Comparison of ENCODE assay signal across 8 cellular contexts in the genomic region with DNA sequence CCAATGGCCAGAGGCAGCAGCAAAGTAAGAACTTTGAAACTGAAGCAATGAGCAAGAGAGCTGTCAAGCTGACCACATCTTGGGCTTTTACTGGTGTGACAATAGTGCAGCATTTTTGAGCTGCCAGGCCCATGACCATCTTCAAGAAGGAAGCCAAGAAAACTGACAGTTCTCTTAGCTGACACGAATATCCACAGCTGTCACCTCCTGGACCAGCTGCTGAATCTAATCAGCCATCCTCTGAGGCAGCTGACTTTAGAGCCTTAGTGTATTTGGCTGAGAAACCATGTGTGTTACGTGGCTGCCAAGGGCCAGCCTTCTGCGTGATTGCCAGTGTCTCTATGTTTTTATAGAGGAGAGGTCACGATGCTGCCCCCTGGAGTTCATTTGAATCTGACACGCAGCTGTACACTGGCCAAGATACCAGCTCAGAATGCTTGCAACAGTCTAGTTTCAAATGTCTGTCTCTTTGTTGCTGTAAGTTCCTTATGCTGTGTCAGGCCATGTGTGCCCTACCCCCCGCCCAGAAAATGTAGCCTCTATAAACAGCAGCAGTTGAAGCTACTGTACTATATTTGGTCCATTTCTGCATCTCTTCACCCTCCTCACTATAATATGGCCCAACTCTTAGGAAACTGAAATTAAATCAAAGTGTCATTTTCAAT. TPM values are rescaled to one million over a fixed set of nuclear protein-coding genes. Genes with fewer than 3 reads are reported as not detected.
DNase-seq lines count a peak whose midpoint lies in the region; ATAC-seq and TF ChIP-seq lines count a peak whose summit lies in the region.

No MANE protein-coding gene starts in this region.

- H3K4me1 Mint-ChIP-seq in activated T-helper 17 cell treated with anti-CD3 and anti-CD28 coated beads, Interleukin-2, amount 50 U/mL, for 72 hours = no peaks in the 10 kb centered on the region
- peaks cover 5% of the 10 kb centered on the region for H3K4me1 Mint-ChIP-seq in glutamatergic neuron (ENCODE audit: low read depth, unreplicated experiment)

- no peak overlapping the region for H3K27ac ChIP-seq in effector memory CD4-positive, alpha-beta T cell (ENCODE audit: insufficient read depth, low read length, poor library complexity, severe bottlenecking)

- H3K4me1 ChIP-seq in effector memory CD4-positive, alpha-beta T cell (ENCODE audit: control insufficient read depth, insufficient read depth, low read length, poor library complexity, severe bottlenecking) = no peaks in the 10 kb centered on the region

- no peak overlapping the region for H3K4me3 ChIP-seq in effector memory CD4-positive, alpha-beta T cell (ENCODE audit: insufficient read depth, low read depth, low read length, poor library complexity, severe bottlenecking)

- no peaks in the 10 kb centered on the region for H3K9me3 ChIP-seq in effector memory CD4-positive, alpha-beta T cell (ENCODE audit: control insufficient read depth, low read length)

- H3K27ac Mint-ChIP-seq in activated T-helper 17 cell treated with anti-CD3 and anti-CD28 coated beads, Interleukin-2, amount 50 U/mL, for 72 hours = no peak overlapping the region
- H3K27ac Mint-ChIP-seq in glutamatergic neuron (ENCODE audit: unreplicated experiment) = peak overlapping the region; percentile 41

- TF ChIP-seq CTCF in glutamatergic neuron (IDR thresholded peaks at IDR 0.05; ENCODE audit: partially characterized antibody, unreplicated experiment) = peak; percentile 83

- no peaks in the 10 kb centered on the region for H3K36me3 Mint-ChIP-seq in activated T-helper 17 cell treated with anti-CD3 and anti-CD28 coated beads, Interleukin-2, amount 50 U/mL, for 72 hours (ENCODE audit: low read depth)
- H3K36me3 Mint-ChIP-seq in glutamatergic neuron (ENCODE audit: unreplicated experiment) = no peaks in the 10 kb centered on the region

- ATAC-seq in GM21381 (IDR thresholded peaks at IDR 0.05; ENCODE audit: unreplicated experiment) (peak; percentile 88), HG03571 (IDR thresholded peaks at IDR 0.05; ENCODE audit: unreplicated experiment) (peak; percentile 79)
- ATAC-seq in activated T-helper 17 cell treated with anti-CD3 and anti-CD28 coated beads, Interleukin-2, amount 50 U/mL, for 72 hours (replicated peaks) = peak; percentile 71

- no peaks in the 10 kb centered on the region for H3K36me3 ChIP-seq in effector memory CD4-positive, alpha-beta T cell (ENCODE audit: control insufficient read depth, insufficient read depth, low read length)

- intact Hi-C loops in posterior vena cava (cut with DNase I) = loop anchor here in 1 of 2 donors (10.0 kb wide), 1 partner anchor 511 kb away; no protein-coding TSS in a partner anchor

- H3K4me3 Mint-ChIP-seq in activated T-helper 17 cell treated with anti-CD3 and anti-CD28 coated beads, Interleukin-2, amount 50 U/mL, for 72 hours = no peak overlapping the region
- H3K4me3 Mint-ChIP-seq in glutamatergic neuron (ENCODE audit: unreplicated experiment) = no peak overlapping the region

- H3K27me3 ChIP-seq in effector memory CD4-positive, alpha-beta T cell (replicated peaks; ENCODE audit: control insufficient read depth, insufficient read depth, low read length, poor library complexity, severe bottlenecking) = no peaks in the 10 kb centered on the region

- no peaks in the 10 kb centered on the region for H3K9me3 Mint-ChIP-seq in activated T-helper 17 cell treated with anti-CD3 and anti-CD28 coated beads, Interleukin-2, amount 50 U/mL, for 72 hours
- no peaks in the 10 kb centered on the region for H3K9me3 Mint-ChIP-seq in glutamatergic neuron (ENCODE audit: unreplicated experiment)

- H3K27me3 Mint-ChIP-seq in activated T-helper 17 cell treated with anti-CD3 and anti-CD28 coated beads, Interleukin-2, amount 50 U/mL, for 72 hours = peaks cover 3% of the 10 kb centered on the region
- peaks cover 4% of the 10 kb centered on the region for H3K27me3 Mint-ChIP-seq in glutamatergic neuron (ENCODE audit: unreplicated experiment)

- DNase-seq in Daoy (ENCODE audit: low read depth) = peak; percentile 91
- DNase-seq in NOMO-1 (lab: John Stamatoyannopoulos, UW; ENCODE audit: unreplicated experiment in 2 of 2) = peak; percentile 20 to 52
- DNase-seq in glutamatergic neuron = peak; percentile 78
- peak; percentile 86 for DNase-seq in posterior vena cava (ENCODE audit: low spot score)
- no peak for DNase-seq in effector memory CD4-positive, alpha-beta T cell

RNA-seq across cellular contexts. Expression of a gene that starts 39.7 kb away (rescaled TPM):
- total RNA-seq in Daoy (2014; rRNA removed; shearing (Covaris generic)) = 2.7 and 4.2 TPM in 2 replicates
- total RNA-seq in activated T-helper 17 cell treated with anti-CD3 and anti-CD28 coated beads, Interleukin-2, amount 50 U/mL, for 72 hours = not detected
- total RNA-seq in glutamatergic neuron (ENCODE audit: unreplicated experiment) (5.1 TPM), posterior vena cava (10 to 100 TPM; 22.6 to 31.0 TPM)

Comparison
In these comparisons a context has a peak if more than half of its experiments do, and no peak if none do; other contexts are left out.
1. DNase-seq: peak in Daoy (single experiment), NOMO-1 (2 of 2), glutamatergic neuron (single experiment) and posterior vena cava (single experiment); none in effector memory CD4-positive, alpha-beta T cell (0 of 3).
2. Peak in every context shown above with its lines, with median percentiles within 50 percentile points of each other: ATAC-seq.